ENCODE assay signal across 27 cellular contexts in genomic region chr1:12255918-12256317, GRCh38.
"Had no signal": no experiment of that assay in that cellular context is flagged by ENCODE, and none has a peak within 500 bp of the region (broad histone marks: within the 10 kb centered on the region; RNA-seq: fewer than 3 reads in every experiment).

No MANE protein-coding gene starts in this region.

- H3K4me3 Mint-ChIP-seq: mesothelial cell of epicardium; naive thymus-derived CD4-positive, alpha-beta T cell; nephron; neural progenitor cell; type B pancreatic cell had no signal

- H3K27me3 ChIP-seq: dorsolateral prefrontal cortex, esophagus muscularis mucosa, foreskin keratinocyte, gastroesophageal sphincter, heart left ventricle, hepatocyte, left lung, neural progenitor cell, right lobe of liver, stomach, thyroid gland had no signal

- H3K4me3 ChIP-seq: dorsolateral prefrontal cortex, esophagus muscularis mucosa, gastroesophageal sphincter, heart left ventricle, hepatocyte, left lung, mucosa of descending colon, neural progenitor cell, right lobe of liver, stomach, thyroid gland had no signal

- ATAC-seq: foreskin keratinocyte; gastroesophageal sphincter; heart left ventricle; left cardiac atrium; left lung; mucosa of descending colon; naive thymus-derived CD4-positive, alpha-beta T cell; right lobe of liver had no signal

- H3K9ac ChIP-seq: neural progenitor cell, parathyroid adenoma had no signal

- H3K27ac Mint-ChIP-seq: mesothelial cell of epicardium; naive thymus-derived CD4-positive, alpha-beta T cell; nephron; neural progenitor cell; progenitor cell of endocrine pancreas; type B pancreatic cell had no signal

- DNase-seq: cerebellar nuclear complex; dorsolateral prefrontal cortex; effector CD4-positive, alpha-beta T cell; foreskin keratinocyte; heart left ventricle; left cardiac atrium; left lung; mesenchymal stem cell; mucosa of descending colon; naive thymus-derived CD4-positive, alpha-beta T cell; right lobe of liver; small intestine; stimulated activated CD4-positive, alpha-beta T cell treated with anti-CD3 and anti-CD28 coated beads, Interleukin-15, amount 100 ng/mL, for 24 hours; stimulated activated CD4-positive, alpha-beta T cell treated with anti-CD3 and anti-CD28 coated beads, Interleukin-4, amount 100 ng/mL, for 1 hour; stimulated activated CD8-positive, alpha-beta memory T cell treated with anti-CD3 and anti-CD28 coated beads, Interleukin-4, amount 100 ng/mL, for 48 hours; stimulated activated naive CD4-positive, alpha-beta T cell treated with Interleukin-2 at 50 U/mL for 16 hours; stomach; thyroid gland had no signal

- H3K4me2 ChIP-seq: hepatocyte, neural progenitor cell had no signal

- H3K9me3 ChIP-seq: esophagus muscularis mucosa, gastroesophageal sphincter, heart left ventricle, left lung, mucosa of descending colon, right lobe of liver, stomach, thyroid gland had no signal

- H3K27me3 Mint-ChIP-seq: naive thymus-derived CD4-positive, alpha-beta T cell; progenitor cell of endocrine pancreas; type B pancreatic cell had no signal

- H3K9me3 Mint-ChIP-seq: mesothelial cell of epicardium; naive thymus-derived CD4-positive, alpha-beta T cell; nephron; neural progenitor cell; type B pancreatic cell had no signal

- H3K79me2 ChIP-seq: hepatocyte, parathyroid adenoma had no signal

- H3K4me1 Mint-ChIP-seq: naive thymus-derived CD4-positive, alpha-beta T cell had no signal

- H3K4me1 ChIP-seq: esophagus muscularis mucosa, foreskin keratinocyte, gastroesophageal sphincter, heart left ventricle, left lung, parathyroid adenoma, right lobe of liver, stomach, thyroid gland had no signal

- H3K27ac ChIP-seq: dorsolateral prefrontal cortex, esophagus muscularis mucosa, foreskin keratinocyte, gastroesophageal sphincter, heart left ventricle, hepatocyte, left lung, neural progenitor cell, parathyroid adenoma, right lobe of liver, stomach, thyroid gland had no signal

- H2AFZ ChIP-seq: hepatocyte, neural progenitor cell, parathyroid adenoma had no signal
